In genomic region chr10:91162495-91163268, GRCh38 we compare ENCODE assay signal across 8 cellular contexts. TPM values are rescaled to one million over a fixed set of nuclear protein-coding genes. Genes with fewer than 3 reads are reported as not detected.
DNase-seq lines count a peak whose midpoint lies in the region; ATAC-seq, FAIRE-seq and TF ChIP-seq lines count a peak whose summit lies in the region.

No MANE protein-coding gene starts in this region.

- H3K36me3 ChIP-seq in ascending aorta (no peaks in the 10 kb centered on the region), right atrium auricular region (no peaks in the 10 kb centered on the region), prostate gland (no peaks in the 10 kb centered on the region), upper lobe of right lung (no peaks in the 10 kb centered on the region)

- no peaks in the 10 kb centered on the region for H3K27me3 ChIP-seq in ascending aorta
- H3K27me3 ChIP-seq in right atrium auricular region = no peaks in the 10 kb centered on the region
- no peaks in the 10 kb centered on the region for H3K27me3 ChIP-seq in prostate gland (replicated peaks; ENCODE audit: insufficient read depth)
- H3K27me3 ChIP-seq in upper lobe of right lung = no peaks in the 10 kb centered on the region

- TF ChIP-seq CTCF in ascending aorta (IDR thresholded peaks at IDR 0.05) (peak in 1 of 3 experiments; percentile 23), right atrium auricular region (IDR thresholded peaks at IDR 0.05) (no peak), prostate gland (IDR thresholded peaks at IDR 0.05) (no peak), upper lobe of right lung (IDR thresholded peaks at IDR 0.05) (no peak)

- H3K4me1 ChIP-seq in ascending aorta = peaks cover 0 to 9% of the 10 kb centered on the region in 2 donors
- H3K4me1 ChIP-seq in right atrium auricular region = peaks cover 0 to 35% of the 10 kb centered on the region in 2 donors
- no peaks in the 10 kb centered on the region for H3K4me1 ChIP-seq in prostate gland (replicated peaks)
- peaks cover 11% of the 10 kb centered on the region for H3K4me1 ChIP-seq in upper lobe of right lung

- H3K27ac ChIP-seq in ascending aorta (peak overlapping the region; percentile 96 to 98), right atrium auricular region (peak overlapping the region; percentile 93 to 97), prostate gland (peak overlapping the region; percentile 94 to 95), upper lobe of right lung (peak overlapping the region; percentile 95)

- under 1% methylated on average over 43 of the region's 110 CpGs for WGBS in prostate gland

- H3K9me3 ChIP-seq in ascending aorta (no peaks in the 10 kb centered on the region), right atrium auricular region (no peaks in the 10 kb centered on the region), prostate gland (no peaks in the 10 kb centered on the region), upper lobe of right lung (no peaks in the 10 kb centered on the region)

- DNase-seq in DMS153 (lab: John Stamatoyannopoulos, UW) = peak; percentile 32
- DNase-seq in HTR-8/SVneo (ENCODE audit: insufficient read length, low spot score) = peak; percentile 51
- peak; percentile 55 to 82 (median 74) for DNase-seq in T-helper 2 cell
- peak in 1 of 2 donors; percentile 90 for DNase-seq in ascending aorta (ENCODE audit: low spot score in 2 of 2)
- DNase-seq in right atrium auricular region (ENCODE audit: low spot score) = peak; percentile 68
- peak; percentile 80 for DNase-seq in prostate gland (ENCODE audit: low spot score)
- peak; percentile 92 for DNase-seq in upper lobe of right lung

- H3K4me3 ChIP-seq in ascending aorta = peak overlapping the region; percentile 81 to 94
- peak overlapping the region; percentile 75 to 91 for H3K4me3 ChIP-seq in right atrium auricular region
- H3K4me3 ChIP-seq in prostate gland = peak overlapping the region; percentile 88 to 89
- peak overlapping the region; percentile 85 for H3K4me3 ChIP-seq in upper lobe of right lung

- peak; percentile 65 for TF ChIP-seq POLR2A in prostate gland (IDR thresholded peaks at IDR 0.05)

- ATAC-seq in GM21367 (IDR thresholded peaks at IDR 0.05; ENCODE audit: unreplicated experiment) (peak; percentile 38), upper lobe of right lung (peak; percentile 86)

- intact Hi-C loops in ascending aorta (cut with DNase I) (loop anchor here (1.0 to 5.0 kb wide), 6 partner anchors 28 to 635 kb away; partner anchors contain the start of gene TNKS2), prostate gland (cut with DNase I) (loop anchor here (2.0 to 10.0 kb wide), 2 partner anchors 58 to 248 kb away; partner anchors contain the start of gene PCGF5), upper lobe of right lung (cut with DNase I) (no loop called here)

- FAIRE-seq in HTR-8/SVneo (lab: Jason Lieb, UNC) = peak; percentile 63

RNA-seq across cellular contexts. Expression of gene PCGF5, which starts 57.8 kb away (rescaled TPM):
- 39.8 TPM for total RNA-seq in ascending aorta
- total RNA-seq in right atrium auricular region = 10 to 100 TPM; 42.8 to 62.0 TPM
- 10 to 100 TPM; 35.7 to 41.3 TPM for total RNA-seq in prostate gland
- 49.6 TPM for total RNA-seq in upper lobe of right lung
